Comparison of ENCODE assay signal across 8 cellular contexts in the genomic region with DNA sequence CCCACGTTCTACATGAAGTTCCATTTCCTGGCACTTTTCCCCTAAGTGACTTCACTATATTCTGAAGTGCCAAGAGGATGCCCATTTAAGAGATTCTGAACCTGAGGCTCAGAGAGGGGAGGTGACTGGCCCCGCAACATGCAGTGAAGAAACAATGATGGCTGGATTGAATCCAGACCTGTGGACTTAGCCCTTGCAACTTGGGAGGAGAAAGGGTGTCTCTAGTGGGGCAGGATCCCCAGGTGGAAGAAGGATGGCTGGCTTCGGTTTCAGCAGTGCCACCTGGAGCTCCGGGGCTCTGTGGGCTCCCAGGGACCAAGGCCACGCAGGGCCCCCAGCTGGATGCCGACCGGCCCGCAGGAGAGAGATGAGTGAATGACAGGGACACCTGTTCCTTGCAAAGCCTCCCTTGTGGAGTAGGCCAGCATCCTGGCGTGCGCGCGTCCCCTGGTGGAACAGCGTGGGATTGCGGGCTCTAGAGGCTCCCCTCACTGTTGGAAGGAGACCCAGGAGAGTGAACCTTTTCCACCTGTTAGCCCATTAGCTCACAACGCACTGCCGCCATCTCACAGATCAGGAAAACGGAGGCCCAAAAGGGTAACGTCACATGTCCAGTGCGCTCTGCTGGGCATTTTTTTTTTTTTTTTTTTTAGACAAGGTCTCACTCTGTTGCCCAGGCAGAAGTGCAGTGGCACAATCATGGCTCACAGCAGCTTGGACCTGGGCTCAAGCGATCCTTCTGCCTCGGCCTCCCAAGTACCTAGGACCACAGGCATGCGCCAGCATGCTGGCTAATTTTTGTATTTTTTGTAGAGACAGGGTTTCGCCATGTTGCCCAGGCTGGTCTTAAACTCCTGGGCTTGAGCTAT.
DNase-seq lines count a peak whose midpoint lies in the region; ATAC-seq lines count a peak whose summit lies in the region.

No MANE protein-coding gene starts in this region.

- ATAC-seq in GM19351 (IDR thresholded peaks at IDR 0.05; ENCODE audit: unreplicated experiment), result no peak

- intact Hi-C loops in head of caudate nucleus (cut with DNase I), result no loop called here

- DNase-seq in DMS53 (lab: John Stamatoyannopoulos, UW) (peak; percentile 68), HuH-7.5 (ENCODE audit: low spot score) (peak; percentile 78), SHP77 (lab: John Stamatoyannopoulos, UW) (peak; percentile 51 to 66), activated gamma-delta T cell treated with Interleukin-2 at 50 U/mL for 16 hours (peak; percentile 78), head of caudate nucleus (peak in 41 of 42 donors; percentile 36 to 88 (median 69)), retina (peak; percentile 81), NCI-H446 treated with DMSO at 0.1 percent for 48 hours (lab: John Stamatoyannopoulos, UW) (no peak)
